Comparison of ENCODE assay signal across 18 cellular contexts in genomic region chr1:224041032-224041431, GRCh38.
A peak's percentile ranks its signal among the peaks of the same experiment; 100 is the strongest.
DNase-seq lines count a peak whose midpoint lies in the region; ATAC-seq and TF ChIP-seq lines count a peak whose summit lies in the region.
"Had no signal": no experiment of that assay in that cellular context is flagged by ENCODE, and none has a peak within 500 bp of the region (broad histone marks: within the 10 kb centered on the region; RNA-seq: fewer than 3 reads in every experiment).

No MANE protein-coding gene starts in this region.

- peaks cover 5% of the 10 kb centered on the region for H3K27me3 Mint-ChIP-seq in activated CD4-positive, alpha-beta T cell treated with anti-CD3 and anti-CD28 coated beads, Interleukin-2, amount 10 ng/mL, durations not matched to agents 24 days and 14 days

- 46 to 54% methylated on average over 3 of the region's 3 CpGs for WGBS in aorta, 2 donors

- intact Hi-C loops in activated CD4-positive, alpha-beta T cell treated with anti-CD3 and anti-CD28 coated beads, Interleukin-2, amount 10 ng/mL, durations not matched to agents 24 days and 14 days (cut with micrococcal nuclease): no loop called here
- intact Hi-C loops in PC-9 (cut with micrococcal nuclease; ENCODE audit: unreplicated experiment): no loop called here
- intact Hi-C loops in aorta (cut with DNase I): no loop called here

- no peak overlapping the region for H3K27ac Mint-ChIP-seq in activated CD4-positive, alpha-beta T cell treated with anti-CD3 and anti-CD28 coated beads, Interleukin-2, amount 10 ng/mL, durations not matched to agents 24 days and 14 days
- H3K27ac Mint-ChIP-seq: CD4-positive, alpha-beta T cell; HFFc6 had no signal

- no peaks in the 10 kb centered on the region for H3K79me2 ChIP-seq in PC-9 (ENCODE audit: low read depth)

- H3K36me3 ChIP-seq in PC-9 (ENCODE audit: low read depth) (no peaks in the 10 kb centered on the region), aorta (ENCODE audit: control insufficient read depth in 1 of 2, insufficient read depth in 2 of 2, low read length in 1 of 2) (no peaks in the 10 kb centered on the region), brain microvascular endothelial cell (replicated peaks) (no peaks in the 10 kb centered on the region)
- H3K36me3 ChIP-seq: BLaER1 treated with 17β-estradiol and CSF1 and Interleukin-3, amounts not matched to agents 10 nM and 100 nM; HAP-1 had no signal

- H3K4me3 ChIP-seq in PC-9 (no peak overlapping the region), aorta (ENCODE audit: low read length in 2 of 2) (no peak overlapping the region), brain microvascular endothelial cell (ENCODE audit: low read depth, low read length) (no peak overlapping the region)
- H3K4me3 ChIP-seq: BLaER1 treated with 17β-estradiol and CSF1 and Interleukin-3, amounts not matched to agents 10 nM and 100 nM; HAP-1 had no signal

- H3K4me3 Mint-ChIP-seq in activated CD4-positive, alpha-beta T cell treated with anti-CD3 and anti-CD28 coated beads, Interleukin-2, amount 10 ng/mL, durations not matched to agents 24 days and 14 days: no peak overlapping the region
- H3K4me3 Mint-ChIP-seq: CD4-positive, alpha-beta T cell; HFFc6 had no signal

- BruUV-seq in PC-9 (replicated peaks; lab: Mats Ljungman, UMichigan): no TSS peak

- peak; percentile 51 for DNase-seq in activated CD4-positive, alpha-beta T cell treated with anti-CD3 and anti-CD28 coated beads, Interleukin-2, amount 10 ng/mL, durations not matched to agents 24 days and 14 days
- no peak for DNase-seq in activated CD4-positive, alpha-beta T cell treated with anti-CD3 and anti-CD28 coated beads for 48 hours
- DNase-seq in PC-9 (no peak), cerebellar cortex (ENCODE audit: low spot score) (peak; percentile 24), aorta (no peak), caudate nucleus (lab: John Stamatoyannopoulos, UW) (no peak), brain microvascular endothelial cell (no peak)
- no peak for DNase-seq in stimulated activated naive CD4-positive, alpha-beta T cell treated with Interleukin-2 at 50 U/mL for 16 hours (lab: John Stamatoyannopoulos, UW)
- DNase-seq: 8988T; AML-193; Calu3; CD4-positive, alpha-beta T cell; DMS 273 treated with DMSO at 0.1 percent for 48 hours; GOT3; HFFc6 had no signal

- no peaks in the 10 kb centered on the region for H3K9me2 ChIP-seq in PC-9 (ENCODE audit: insufficient read depth)

- no peaks in the 10 kb centered on the region for H4K20me1 ChIP-seq in PC-9 (ENCODE audit: insufficient read depth)
- H4K20me1 ChIP-seq: BLaER1 treated with 17β-estradiol and CSF1 and Interleukin-3, amounts not matched to agents 10 nM and 100 nM had no signal

- peak; percentile 41 for ATAC-seq in aorta (ENCODE audit: low FRiP score)
- ATAC-seq: HepG2 had no signal

- no peaks in the 10 kb centered on the region for H3K4me1 Mint-ChIP-seq in activated CD4-positive, alpha-beta T cell treated with anti-CD3 and anti-CD28 coated beads, Interleukin-2, amount 10 ng/mL, durations not matched to agents 24 days and 14 days

- H2AFZ ChIP-seq in PC-9: 0 out of 2 replicates have a peak overlapping the region, but pooled peaks have one; percentile 17

- H3F3A ChIP-seq in PC-9 (ENCODE audit: insufficient read depth, low read depth): no peaks in the 10 kb centered on the region

- H3K27me3 ChIP-seq in PC-9 (ENCODE audit: insufficient read depth, low read depth) (no peaks in the 10 kb centered on the region), aorta (ENCODE audit: control insufficient read depth in 1 of 2, insufficient read depth in 2 of 2, low read length in 1 of 2) (no peaks in the 10 kb centered on the region), brain microvascular endothelial cell (replicated peaks) (no peaks in the 10 kb centered on the region)
- H3K27me3 ChIP-seq: BLaER1 treated with 17β-estradiol and CSF1 and Interleukin-3, amounts not matched to agents 10 nM and 100 nM had no signal

- H3K9me3 ChIP-seq in PC-9 (ENCODE audit: insufficient read depth, low read depth): no peaks in the 10 kb centered on the region
- H3K9me3 ChIP-seq in aorta (ENCODE audit: control insufficient read depth, low read length): no peaks in the 10 kb centered on the region
- H3K9me3 ChIP-seq: BLaER1 treated with 17β-estradiol and CSF1 and Interleukin-3, amounts not matched to agents 10 nM and 100 nM; HAP-1 had no signal

- CTCF ChIA-PET in PC-9 (lab: Charles Lee): interaction anchor here (1.1 kb wide), 1 partner anchor 10 kb away, joined by 4 read pairs; no protein-coding TSS in a partner anchor

- H3K4me2 ChIP-seq in PC-9: no peak overlapping the region
- H3K4me2 ChIP-seq: BLaER1 treated with 17β-estradiol and CSF1 and Interleukin-3, amounts not matched to agents 10 nM and 100 nM had no signal

- in situ Hi-C loops in brain microvascular endothelial cell (cut with HindIII; ENCODE audit: low pct_ligation_motif_present, low sequenced_read_pairs): no loop called here

- H3K36me3 Mint-ChIP-seq in activated CD4-positive, alpha-beta T cell treated with anti-CD3 and anti-CD28 coated beads, Interleukin-2, amount 10 ng/mL, durations not matched to agents 24 days and 14 days (ENCODE audit: low read depth): no peaks in the 10 kb centered on the region

- H3K9me3 Mint-ChIP-seq in activated CD4-positive, alpha-beta T cell treated with anti-CD3 and anti-CD28 coated beads, Interleukin-2, amount 10 ng/mL, durations not matched to agents 24 days and 14 days: no peaks in the 10 kb centered on the region
- H3K9me3 Mint-ChIP-seq: CD4-positive, alpha-beta T cell; HFFc6 had no signal

- H3K27ac ChIP-seq in PC-9: no peak overlapping the region
- H3K27ac ChIP-seq in aorta (ENCODE audit: low read depth in 1 of 2, low read length in 2 of 2): no peak overlapping the region
- H3K27ac ChIP-seq in caudate nucleus (ENCODE audit: low read depth, low read length): no peak overlapping the region
- no peak overlapping the region for H3K27ac ChIP-seq in brain microvascular endothelial cell
- H3K27ac ChIP-seq: BLaER1 treated with 17β-estradiol and CSF1 and Interleukin-3, amounts not matched to agents 10 nM and 100 nM had no signal

- POLR2A ChIA-PET in PC-9 (lab: Charles Lee; ENCODE audit: unreplicated experiment): no interaction called here

- TF ChIP-seq CTCF in PC-9 (conservative IDR thresholded peaks at IDR 0.05): no peak
- TF ChIP-seq CTCF in brain microvascular endothelial cell (IDR thresholded peaks at IDR 0.05; ENCODE audit: low read depth, low read length, missing control alignments): no peak

- H3K4me1 ChIP-seq in PC-9 (replicated peaks; ENCODE audit: insufficient read depth): no peaks in the 10 kb centered on the region
- no peaks in the 10 kb centered on the region for H3K4me1 ChIP-seq in aorta (ENCODE audit: control insufficient read depth in 1 of 2, insufficient read depth in 2 of 2, low read length in 2 of 2)
- H3K4me1 ChIP-seq: BLaER1 treated with 17β-estradiol and CSF1 and Interleukin-3, amounts not matched to agents 10 nM and 100 nM; HAP-1 had no signal

Comparison
In these comparisons a context has a peak if more than half of its experiments do, and no peak if none do; other contexts are left out.
1. DNase-seq: peak in activated CD4-positive, alpha-beta T cell treated with anti-CD3 and anti-CD28 coated beads, Interleukin-2, amount 10 ng/mL, durations not matched to agents 24 days and 14 days (single experiment) and cerebellar cortex (single experiment); none in activated CD4-positive, alpha-beta T cell treated with anti-CD3 and anti-CD28 coated beads for 48 hours (single experiment), PC-9 (0 of 2), aorta (0 of 2), caudate nucleus (0 of 61), stimulated activated naive CD4-positive, alpha-beta T cell treated with Interleukin-2 at 50 U/mL for 16 hours (single experiment) and brain microvascular endothelial cell (single experiment).